ENCODE assay signal across 8 cellular contexts in genomic region chr11:65134952-65135632, GRCh38. TPM values are rescaled to one million over a fixed set of nuclear protein-coding genes. Genes with fewer than 3 reads are reported as not detected.
A peak's percentile ranks its signal among the peaks of the same experiment; 100 is the strongest.
DNase-seq lines count a peak whose midpoint lies in the region; ATAC-seq and TF ChIP-seq lines count a peak whose summit lies in the region.

No MANE protein-coding gene starts in this region.

- H3K27ac ChIP-seq in C4-2B (peak overlapping the region; percentile 96), dorsolateral prefrontal cortex (peak overlapping the region; percentile 86 to 100 (median 98)), right lobe of liver (peak overlapping the region; percentile 96 to 99 (median 97))

- H3K4me3 ChIP-seq in dorsolateral prefrontal cortex (peak overlapping the region; percentile 62 to 100 (median 94)), right lobe of liver (peak overlapping the region; percentile 92 to 99 (median 99))

- H3K27me3 ChIP-seq in dorsolateral prefrontal cortex (no peaks in the 10 kb centered on the region), right lobe of liver (no peaks in the 10 kb centered on the region)

- H3K4me1 ChIP-seq in right lobe of liver = peaks cover 0 to 25% (median 11%) of the 10 kb centered on the region in 4 donors

- WGBS in right lobe of liver (ENCODE audit: insufficient coverage, low coverage, low lambda C conversion rate, missing lambda C conversion rate) = 4% methylated on average over 20 of the region's 24 CpGs

- no peak for TF ChIP-seq CTCF in C4-2B (conservative IDR thresholded peaks at IDR 0.05)
- peak in 2 of 56 donors; percentile 1 to 3 for TF ChIP-seq CTCF in dorsolateral prefrontal cortex (IDR thresholded peaks at IDR 0.05 in 54 of 56, conservative IDR thresholded peaks at IDR 0.05 in 2 of 56; ENCODE audit: low read depth in 1 of 56, partially characterized antibody in 56 of 56)
- TF ChIP-seq CTCF in right lobe of liver (IDR thresholded peaks at IDR 0.05) = no peak

- intact Hi-C loops in dorsolateral prefrontal cortex (cut with DNase I) = loop anchor here (1.0 to 10.0 kb wide), 2 partner anchors 13 to 190 kb away; partner anchors contain the start of genes FAU (in 1 of the 2) and MRPL49 (in 1 of the 2)
- intact Hi-C loops in right lobe of liver (cut with DNase I) = loop anchor here in 1 of 2 donors (10.0 kb wide), 1 partner anchor 120 kb away; no protein-coding TSS in a partner anchor

- ATAC-seq in GM19397 (IDR thresholded peaks at IDR 0.05; ENCODE audit: unreplicated experiment) = peak; percentile 52
- peak; percentile 49 for ATAC-seq in HG03565 (IDR thresholded peaks at IDR 0.05; ENCODE audit: unreplicated experiment)
- ATAC-seq in right lobe of liver = peak; percentile 80 to 86 (median 82)

- TF ChIP-seq POLR2A in right lobe of liver (IDR thresholded peaks at IDR 0.05) = no peak

- no peaks in the 10 kb centered on the region for H3K9me3 ChIP-seq in right lobe of liver

- peaks cover 0 to 29% (median 16%) of the 10 kb centered on the region in 4 donors for H3K36me3 ChIP-seq in right lobe of liver

- DNase-seq in NCI-H748 treated with DMSO at 0.1 percent for 48 hours (lab: John Stamatoyannopoulos, UW) = peak; percentile 98
- DNase-seq in activated CD4-positive, alpha-beta T cell treated with anti-CD3 and anti-CD28 coated beads, Interleukin-2, amount 50 U/mL, for 48 hours = peak; percentile 75 to 81
- peak; percentile 44 to 97 (median 84) for DNase-seq in dorsolateral prefrontal cortex
- peak; percentile 95 to 98 (median 97) for DNase-seq in right lobe of liver
- DNase-seq in stimulated activated CD4-positive, alpha-beta T cell treated with anti-CD3 and anti-CD28 coated beads, Interleukin-4, amount 100 ng/mL, for 48 hours (ENCODE audit: low read depth in 2 of 2) = peak; percentile 63 to 77

RNA-seq across cellular contexts. Expression of gene SYVN1, which starts 0.8 kb away (rescaled TPM):
- 10 to 100 TPM; 38.3 to 74.2 (median 53.2) TPM for total RNA-seq in dorsolateral prefrontal cortex
- 100 to 1,000 TPM in 4 of 6 experiments, 10 to 100 TPM in 2; 73.0 to 120 (median 109) TPM for total RNA-seq in right lobe of liver

RNA-seq across cellular contexts. Expression of gene MRPL49, which starts 13.0 kb away (rescaled TPM):
- total RNA-seq in dorsolateral prefrontal cortex (10 to 100 TPM; 25.1 to 58.7 (median 39.4) TPM), right lobe of liver (10 to 100 TPM; 26.3 to 51.7 (median 28.4) TPM)

RNA-seq across cellular contexts. Expression of gene FAU, which starts 13.2 kb away (rescaled TPM):
- total RNA-seq in dorsolateral prefrontal cortex (100 to 1,000 TPM; 297 to 519 (median 403) TPM), right lobe of liver (100 to 1,000 TPM; 287 to 472 (median 343) TPM)

RNA-seq across cellular contexts. Expression of gene ZNHIT2, which starts 17.6 kb away (rescaled TPM):
- 10 to 100 TPM in 20 of 120 experiments, 1 to 10 TPM in 100; 4.6 to 13.3 (median 8.5) TPM for total RNA-seq in dorsolateral prefrontal cortex
- 10 to 100 TPM in 2 of 6 experiments, 1 to 10 TPM in 4; 4.9 to 15.7 (median 6.2) TPM for total RNA-seq in right lobe of liver

RNA-seq across cellular contexts. Expression of gene TM7SF2, which starts 23.4 kb away (rescaled TPM):
- total RNA-seq in dorsolateral prefrontal cortex = 10 to 100 TPM; 26.8 to 66.8 (median 45.6) TPM
- 100 to 1,000 TPM in 1 of 6 experiments, 10 to 100 TPM in 5; 25.6 to 112 (median 37.8) TPM for total RNA-seq in right lobe of liver

Comparison
In these comparisons a context has a peak if more than half of its experiments do, and no peak if none do; other contexts are left out.
1. Peak in every context shown above with its lines: DNase-seq, ATAC-seq, H3K4me3 ChIP-seq and H3K27ac ChIP-seq.